ENCODE assay signal across 1 cellular context in genomic region chr1:54565113-54565501, GRCh38.
TF ChIP-seq lines count a peak whose summit lies in the region.

No MANE protein-coding gene starts in this region.

TF ChIP-seq in HCT116, 20 proteins besides CTCF, POLR2A, EP300 and RAD21 (continued from another document):
- TF ChIP-seq CBX3 (IDR thresholded peaks at IDR 0.05; ENCODE audit: low read depth) (no peak), CEBPB (IDR thresholded peaks at IDR 0.05; ENCODE audit: low read depth) (no peak)
